10 cellular contexts compared by ENCODE assay signal in genomic region chr2:85468704-85469349, GRCh38. TPM values are rescaled to one million over a fixed set of nuclear protein-coding genes. Genes with fewer than 3 reads are reported as not detected.
DNase-seq lines count a peak whose midpoint lies in the region; ATAC-seq, FAIRE-seq and TF ChIP-seq lines count a peak whose summit lies in the region.
"Had no signal": no experiment of that assay in that cellular context is flagged by ENCODE, and none has a peak within 500 bp of the region (broad histone marks: within the 10 kb centered on the region; RNA-seq: fewer than 3 reads in every experiment).

No MANE protein-coding gene starts in this region.

- TF ChIP-seq CTCF in BJ (IDR thresholded peaks at IDR 0.05; ENCODE audit: insufficient read depth, low read depth, low read length): no peak
- no peak for TF ChIP-seq CTCF in right lobe of liver (IDR thresholded peaks at IDR 0.05)

- POLR2A ChIA-PET in BJ (lab: Charles Lee): no interaction called here
- POLR2A ChIA-PET in T-cell (lab: Charles Lee): no interaction called here

- CTCF ChIA-PET in BJ (lab: Yijun Ruan, JAX) (interaction anchor here (0.8 kb wide), 2 partner anchors 10 to 83 kb away, joined by 3 read pairs; no protein-coding TSS in a partner anchor), T-cell (lab: Charles Lee) (no interaction called here)

- TF ChIP-seq POLR2A in right lobe of liver (IDR thresholded peaks at IDR 0.05): no peak

- ATAC-seq in right lobe of liver (peak; percentile 47 to 64 (median 54)), HG03097 (IDR thresholded peaks at IDR 0.05; ENCODE audit: low FRiP score, unreplicated experiment) (no peak), T-cell (replicated peaks in 1 of 4) (no peak), GM18907 (IDR thresholded peaks at IDR 0.05; ENCODE audit: unreplicated experiment) (no peak)

- peak; percentile 28 for FAIRE-seq in HTR-8/SVneo (lab: Jason Lieb, UNC)

- no peaks in the 10 kb centered on the region for H3K9me3 ChIP-seq in right lobe of liver

- no peaks in the 10 kb centered on the region for H3K36me3 ChIP-seq in BJ (ENCODE audit: control insufficient read depth, insufficient read depth, low read length)
- no peaks in the 10 kb centered on the region for H3K36me3 ChIP-seq in right lobe of liver

- no peaks in the 10 kb centered on the region for H3K36me3 Mint-ChIP-seq in T-cell

- H3K27me3 ChIP-seq in BJ (ENCODE audit: control insufficient read depth, insufficient read depth, low read length): no peaks in the 10 kb centered on the region
- H3K27me3 ChIP-seq in right lobe of liver: no peaks in the 10 kb centered on the region

- no peak overlapping the region for H3K27ac Mint-ChIP-seq in T-cell

- H3K27me3 Mint-ChIP-seq in T-cell: no peaks in the 10 kb centered on the region

- 34% methylated on average over 12 of the region's 12 CpGs for WGBS in right lobe of liver (ENCODE audit: insufficient coverage, low coverage, low lambda C conversion rate, missing lambda C conversion rate)

- peaks cover 0 to 3% (median 2%) of the 10 kb centered on the region in 3 donors for H3K4me1 Mint-ChIP-seq in T-cell

- peak overlapping the region; percentile 34 to 87 (median 84) for H3K27ac ChIP-seq in right lobe of liver

- H3K4me3 Mint-ChIP-seq in T-cell: no peak overlapping the region

- H3K4me1 ChIP-seq in right lobe of liver: peaks cover 0 to 64% (median 14%) of the 10 kb centered on the region in 4 donors

- H3K4me3 ChIP-seq in BJ (ENCODE audit: low read depth, low read length) (no peak overlapping the region), right lobe of liver (no peak overlapping the region)

- intact Hi-C loops in right lobe of liver (cut with DNase I): no loop called here

- DNase-seq in BJ (ENCODE audit: low read depth): peak; percentile 11
- DNase-seq in HTR-8/SVneo (ENCODE audit: insufficient read length, low spot score): no peak
- DNase-seq in dermis blood vessel endothelial cell: peak; percentile 73
- DNase-seq in right lobe of liver: peak; percentile 67 to 79 (median 79)
- DNase-seq in SIG-M5 treated with dmso at 0.1 percent for 504 hours (lab: John Stamatoyannopoulos, UW; ENCODE audit: unreplicated experiment): no peak
- DNase-seq in T-cell: no peak
- DNase-seq: hippocampal formation, NCI-H524 treated with DMSO at 0.1 percent for 48 hours had no signal

- H3K9me3 Mint-ChIP-seq in T-cell: no peaks in the 10 kb centered on the region

RNA-seq across cellular contexts. Expression of gene SH2D6, which starts 50.3 kb away (rescaled TPM):
- polyA plus RNA-seq in BJ (2011; rRNA removed): 0.18 and 0.39 TPM in 2 replicates
- polyA minus RNA-seq in BJ (2011; rRNA and poly(A)+ RNA removed): 0.41 TPM in 1 of 2 replicates, not detected in the other
- not detected in 2 replicates for total RNA-seq in dermis blood vessel endothelial cell
- 1 to 10 TPM in 3 of 6 experiments, under 1 TPM in 1, not detected in 2; 0.40 to 3.7 (median 2.3) TPM for total RNA-seq in right lobe of liver
- total RNA-seq in T-cell: 1 to 10 TPM in 1 of 5 donors, under 1 TPM in 3, not detected in 1; 0.49 to 1.1 (median 0.60) TPM

RNA-seq across cellular contexts. Expression of gene CAPG, which starts 58.7 kb away (rescaled TPM):
- polyA plus RNA-seq in BJ (2011; rRNA removed): 92.4 and 135 TPM in 2 replicates
- polyA minus RNA-seq in BJ (2011; rRNA and poly(A)+ RNA removed): 27.6 and 42.2 TPM in 2 replicates
- total RNA-seq in dermis blood vessel endothelial cell (46.1 and 56.3 TPM in 2 replicates), right lobe of liver (10 to 100 TPM in 3 of 6 experiments, 1 to 10 TPM in 3; 3.3 to 17.4 (median 9.9) TPM), T-cell (10 to 100 TPM; 30.1 to 71.7 (median 41.2) TPM)

Comparison
In these comparisons a context has a peak if more than half of its experiments do, and no peak if none do; other contexts are left out.
1. DNase-seq: peak in BJ (single experiment), dermis blood vessel endothelial cell (single experiment) and right lobe of liver (3 of 3); none in HTR-8/SVneo (single experiment), SIG-M5 treated with dmso at 0.1 percent for 504 hours (single experiment) and T-cell (0 of 34).
2. ATAC-seq: peak in right lobe of liver (4 of 4); none in HG03097 (single experiment), T-cell (0 of 4) and GM18907 (single experiment).